11 cellular contexts compared by ENCODE assay signal in the genomic region with DNA sequence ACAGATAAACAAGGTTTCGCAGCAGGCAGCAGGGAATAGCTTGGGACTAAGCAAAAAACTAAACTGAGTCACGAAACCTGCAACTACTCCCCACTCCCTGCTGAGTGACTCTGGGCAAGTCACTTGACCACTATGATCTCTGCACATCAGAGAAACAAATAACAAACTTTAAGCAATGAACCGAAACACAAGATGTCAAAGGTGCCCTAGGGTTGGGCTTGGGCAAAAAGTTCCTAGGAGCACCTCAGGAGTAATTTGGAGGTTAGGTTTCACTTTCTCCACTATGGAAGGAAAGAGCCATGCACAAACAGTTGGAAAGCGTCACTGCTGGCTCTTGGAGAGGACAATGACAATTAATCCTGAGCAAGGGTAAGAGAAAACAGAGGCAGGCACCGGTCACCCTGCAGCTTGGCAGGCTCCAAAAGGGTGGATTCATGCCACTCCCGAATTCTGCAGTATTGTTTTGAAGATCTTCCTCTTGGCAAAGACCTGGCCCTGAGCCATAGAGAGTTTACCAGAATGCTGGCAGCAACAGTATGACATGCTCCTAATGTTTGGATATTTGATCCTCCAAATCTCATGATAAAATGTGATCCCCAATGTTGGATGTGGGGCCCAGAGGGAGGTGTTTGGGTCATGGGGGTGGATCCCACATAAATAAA.
A peak's percentile ranks its signal among the peaks of the same experiment; 100 is the strongest.
DNase-seq lines count a peak whose midpoint lies in the region; ATAC-seq and TF ChIP-seq lines count a peak whose summit lies in the region.
"Had no signal": no experiment of that assay in that cellular context is flagged by ENCODE, and none has a peak within 500 bp of the region (broad histone marks: within the 10 kb centered on the region; RNA-seq: fewer than 3 reads in every experiment).

No MANE protein-coding gene starts in this region.

- TF ChIP-seq CTCF in esophagus muscularis mucosa (IDR thresholded peaks at IDR 0.05) (no peak), body of pancreas (IDR thresholded peaks at IDR 0.05) (no peak)

- peaks cover 0 to 10% (median 4%) of the 10 kb centered on the region in 5 donors for H3K36me3 Mint-ChIP-seq in naive thymus-derived CD4-positive, alpha-beta T cell

- H3K9me3 Mint-ChIP-seq in naive thymus-derived CD4-positive, alpha-beta T cell, result peaks cover 0 to 5% (median 0%) of the 10 kb centered on the region in 11 donors

- H3K27ac ChIP-seq in esophagus muscularis mucosa (replicated peaks in 1 of 4) (no peak overlapping the region), body of pancreas (peak overlapping the region in 2 of 4 donors; percentile 12 to 19)
- H3K27ac ChIP-seq in naive thymus-derived CD4-positive, alpha-beta T cell (ENCODE audit: low read depth, low read length), result no peak overlapping the region
- H3K27ac ChIP-seq: testis had no signal

- H3K36me3 ChIP-seq in esophagus muscularis mucosa (peaks cover 0 to 6% (median 0%) of the 10 kb centered on the region in 4 donors), body of pancreas (replicated peaks in 1 of 2; ENCODE audit: insufficient read depth in 1 of 2, low read depth in 2 of 2) (no peaks in the 10 kb centered on the region)
- H3K36me3 ChIP-seq in naive thymus-derived CD4-positive, alpha-beta T cell (ENCODE audit: control insufficient read depth in 2 of 3, insufficient read depth in 3 of 3, low read length in 3 of 3), result no peaks in the 10 kb centered on the region

- CTCF ChIA-PET in naive thymus-derived CD4-positive, alpha-beta T cell (lab: Charles Lee), result no interaction called here

- H3K27me3 ChIP-seq in esophagus muscularis mucosa, result no peaks in the 10 kb centered on the region
- H3K27me3 ChIP-seq in naive thymus-derived CD4-positive, alpha-beta T cell (ENCODE audit: control insufficient read depth in 2 of 2, insufficient read depth in 2 of 2, low read length in 2 of 2), result no peaks in the 10 kb centered on the region
- no peaks in the 10 kb centered on the region for H3K27me3 ChIP-seq in body of pancreas
- H3K27me3 ChIP-seq: testis had no signal

- H3K4me1 ChIP-seq in esophagus muscularis mucosa (peaks cover 19 to 25% (median 21%) of the 10 kb centered on the region in 4 donors), body of pancreas (peaks cover 8% of the 10 kb centered on the region)
- no peaks in the 10 kb centered on the region for H3K4me1 ChIP-seq in naive thymus-derived CD4-positive, alpha-beta T cell (ENCODE audit: control insufficient read depth in 2 of 2, insufficient read depth in 2 of 2, low read length in 2 of 2)
- H3K4me1 ChIP-seq: testis had no signal

- no peaks in the 10 kb centered on the region for H3K27me3 Mint-ChIP-seq in naive thymus-derived CD4-positive, alpha-beta T cell

- H3K4me3 ChIP-seq in esophagus muscularis mucosa (peak overlapping the region in 2 of 4 donors; percentile 2 to 14), body of pancreas (no peak overlapping the region)
- no peak overlapping the region for H3K4me3 ChIP-seq in naive thymus-derived CD4-positive, alpha-beta T cell (ENCODE audit: low read length)
- H3K4me3 ChIP-seq: testis had no signal

- DNase-seq in AG08395 (ENCODE audit: low spot score) (peak; percentile 9), NCI-H345 (lab: John Stamatoyannopoulos, UW) (peak; percentile 22), esophagus muscularis mucosa (ENCODE audit: extremely low spot score) (peak; percentile 62), mesenteric fat pad (ENCODE audit: low spot score) (no peak), body of pancreas (no peak)
- DNase-seq in naive thymus-derived CD4-positive, alpha-beta T cell, result no peak
- DNase-seq in activated T-cell treated with anti-CD3 and anti-CD28 coated beads, Interleukin-2, amount 50 U/mL, for 48 hours, result no peak
- DNase-seq: activated T-cell treated with anti-CD3 and anti-CD28 coated beads for 4 hours, NCI-H1694, testis had no signal

- TF ChIP-seq EP300 in esophagus muscularis mucosa (IDR thresholded peaks at IDR 0.05), result no peak

- intact Hi-C loops in esophagus muscularis mucosa (cut with DNase I), result no loop called here
- intact Hi-C loops in naive thymus-derived CD4-positive, alpha-beta T cell (cut with micrococcal nuclease), result no loop called here
- intact Hi-C loops in body of pancreas (cut with DNase I), result no loop called here

- no peaks in the 10 kb centered on the region for H3K9me3 ChIP-seq in esophagus muscularis mucosa
- H3K9me3 ChIP-seq in naive thymus-derived CD4-positive, alpha-beta T cell (ENCODE audit: control insufficient read depth in 2 of 3, low read length in 3 of 3), result no peaks in the 10 kb centered on the region
- no peaks in the 10 kb centered on the region for H3K9me3 ChIP-seq in body of pancreas
- H3K9me3 ChIP-seq: testis had no signal

- H3K4me3 Mint-ChIP-seq in naive thymus-derived CD4-positive, alpha-beta T cell, result no peak overlapping the region

- no peak for TF ChIP-seq POLR2A in esophagus muscularis mucosa (IDR thresholded peaks at IDR 0.05; ENCODE audit: low read depth)
- no peak for TF ChIP-seq POLR2A in body of pancreas (IDR thresholded peaks at IDR 0.05)

- POLR2A ChIA-PET in naive thymus-derived CD4-positive, alpha-beta T cell (lab: Charles Lee), result no interaction called here

- peaks cover 0 to 58% (median 13%) of the 10 kb centered on the region in 7 donors for H3K4me1 Mint-ChIP-seq in naive thymus-derived CD4-positive, alpha-beta T cell

- peak overlapping the region in 5 of 9 donors; percentile 3 to 77 (median 43) for H3K27ac Mint-ChIP-seq in naive thymus-derived CD4-positive, alpha-beta T cell

- 53% methylated on average over 6 of the region's 6 CpGs for WGBS in esophagus muscularis mucosa
- WGBS in body of pancreas, 2 donors, result 60 to 62% methylated on average over 6 of the region's 6 CpGs

- ATAC-seq in naive thymus-derived CD4-positive, alpha-beta T cell, result no peak
- ATAC-seq in body of pancreas (no peak), GM18520 (IDR thresholded peaks at IDR 0.05; ENCODE audit: unreplicated experiment) (no peak)

Comparison
In these comparisons a context has a peak if more than half of its experiments do, and no peak if none do; other contexts are left out.
1. DNase-seq: peak in AG08395 (single experiment), NCI-H345 (single experiment) and esophagus muscularis mucosa (single experiment); none in naive thymus-derived CD4-positive, alpha-beta T cell (0 of 9), mesenteric fat pad (single experiment), activated T-cell treated with anti-CD3 and anti-CD28 coated beads, Interleukin-2, amount 50 U/mL, for 48 hours (0 of 2) and body of pancreas (0 of 4).